ENCODE assay signal across 8 cellular contexts in the genomic region with DNA sequence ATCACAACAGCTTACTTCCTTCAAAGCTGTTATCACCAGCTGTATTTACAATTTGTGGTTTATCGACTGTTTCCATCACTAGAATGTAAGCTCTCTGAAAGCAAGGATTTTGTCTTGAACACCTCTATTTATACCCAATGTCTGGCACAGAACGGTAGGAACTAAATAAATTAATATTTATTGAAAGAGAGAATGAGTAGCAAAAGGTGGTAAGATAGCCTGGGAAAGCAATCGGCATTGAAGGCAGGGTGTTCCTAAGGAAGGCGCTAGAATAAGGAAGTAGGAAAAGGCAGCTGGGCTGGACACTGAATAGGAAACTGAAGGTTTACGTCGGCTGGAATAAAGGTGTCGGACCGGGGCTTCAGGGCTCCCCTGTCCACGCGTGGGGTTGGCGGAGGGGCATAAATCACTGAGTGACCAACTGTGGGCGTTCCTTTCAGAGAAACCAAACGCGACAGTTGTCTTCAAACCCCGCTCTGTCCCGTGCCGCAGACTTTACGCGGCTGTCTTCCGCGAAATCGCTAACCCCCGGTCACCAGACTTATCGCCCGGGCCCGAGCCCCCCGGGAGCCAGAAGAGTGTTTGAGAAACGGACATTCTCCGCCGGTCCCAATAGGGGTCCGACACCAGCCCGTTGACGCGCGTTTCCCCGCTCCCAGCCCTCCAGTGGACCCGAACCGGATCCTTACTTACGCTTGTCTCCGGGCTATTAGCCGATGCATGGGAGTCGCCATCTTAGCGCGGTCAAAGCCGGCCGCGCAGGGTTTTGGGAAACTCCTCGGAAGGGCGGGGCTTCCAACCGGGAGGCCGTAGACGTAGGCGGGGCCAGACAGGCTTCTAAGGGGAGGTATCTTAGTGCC. TPM values are rescaled to one million over a fixed set of nuclear protein-coding genes. Genes with fewer than 3 reads are reported as not detected.
DNase-seq lines count a peak whose midpoint lies in the region; ATAC-seq and TF ChIP-seq lines count a peak whose summit lies in the region.

TSS of gene ZCCHC10 (minus strand) at position 746 of the 860 bp plus-strand sequence. CDS start at position 734, 12 bp downstream.

- peaks cover 4 to 13% (median 11%) of the 10 kb centered on the region in 4 donors for H3K4me1 ChIP-seq in liver (ENCODE audit: control insufficient read depth in 4 of 4, insufficient read depth in 4 of 4, low read length in 3 of 4)

- H3K27ac ChIP-seq in liver (ENCODE audit: low read depth in 1 of 2, low read length in 2 of 2): peak within 1 kb of the TSS; percentile 96 to 97

- no peak for TF ChIP-seq CTCF in CD14-positive monocyte (IDR thresholded peaks at IDR 0.05)
- no peak for TF ChIP-seq CTCF in liver (IDR thresholded peaks at IDR 0.05; ENCODE audit: low read depth, low read length, missing input control)

- peaks cover 15% of the 10 kb centered on the region for H3K4me1 Mint-ChIP-seq in CD14-positive monocyte

- peaks cover 16 to 17% of the 10 kb centered on the region in 2 donors for H3K36me3 Mint-ChIP-seq in CD14-positive monocyte

- peak; percentile 89 for ATAC-seq in GM19438 (IDR thresholded peaks at IDR 0.05; ENCODE audit: low read depth, unreplicated experiment)
- ATAC-seq in HG03571 (IDR thresholded peaks at IDR 0.05; ENCODE audit: unreplicated experiment): peak; percentile 97

- under 1% methylated on average over 53 of the region's 53 CpGs for whole genome bisulfite sequencing in liver

- peak within 1 kb of the TSS; percentile 97 to 99 (median 98) for H3K27ac Mint-ChIP-seq in CD14-positive monocyte

- no peaks in the 10 kb centered on the region for H3K9me3 Mint-ChIP-seq in CD14-positive monocyte

- intact Hi-C loops in CD14-positive monocyte (cut with micrococcal nuclease): loop anchor here (2.0 to 5.0 kb wide), 3 partner anchors 25 to 64 kb away; partner anchors contain the start of gene AFF4 (in 2 of the 2)

- H3K4me3 ChIP-seq in liver (ENCODE audit: low read depth in 1 of 3, low read length in 3 of 3): peak within 1 kb of the TSS; percentile 86 to 99 (median 98)

- H3K27me3 Mint-ChIP-seq in CD14-positive monocyte (ENCODE audit: low read depth in 3 of 3): peaks cover 0 to 9% (median 2%) of the 10 kb centered on the region in 3 donors

- DNase-seq in CD14-positive monocyte (ENCODE audit: low spot score): peak; percentile 81
- DNase-seq in NCI-H82 (lab: John Stamatoyannopoulos, UW): peak; percentile 98
- DNase-seq in activated CD4-positive, alpha-beta T cell treated with anti-CD3 and anti-CD28 coated beads, Interleukin-2, amount 50 U/mL, for 48 hours: peak; percentile 93 to 96
- DNase-seq in dermis blood vessel endothelial cell: peak; percentile 96
- peak; percentile 92 for DNase-seq in stimulated activated CD4-positive, alpha-beta T cell treated with anti-CD3 and anti-CD28 coated beads, Interleukin-4, amount 100 ng/mL, for 1 hour

- H3K9me3 ChIP-seq in liver (ENCODE audit: control insufficient read depth in 4 of 4, low read length in 3 of 4): no peaks in the 10 kb centered on the region

- peak within 1 kb of the TSS; percentile 95 to 96 for H3K9ac ChIP-seq in liver (ENCODE audit: low read depth in 1 of 2, low read length in 2 of 2)

- H3K27me3 ChIP-seq in liver (ENCODE audit: control insufficient read depth in 4 of 4, insufficient read depth in 4 of 4, low read length in 3 of 4): no peaks in the 10 kb centered on the region

- peaks cover 0 to 2% (median 0%) of the 10 kb centered on the region in 4 donors for H3K36me3 ChIP-seq in liver (ENCODE audit: control insufficient read depth in 4 of 4, insufficient read depth in 3 of 4, low read depth in 1 of 4, low read length in 3 of 4)

- TF ChIP-seq RAD21 in liver (IDR thresholded peaks at IDR 0.05): peak; percentile 28 to 39

- H3K4me3 Mint-ChIP-seq in CD14-positive monocyte: peak within 1 kb of the TSS; percentile 92 to 96

TF ChIP-seq in liver, 16 proteins besides CTCF, POLR2A, EP300 and RAD21:
- peak; percentile 31 for TF ChIP-seq NR2F2 (IDR thresholded peaks at IDR 0.05)
- TF ChIP-seq, protein P1, sequence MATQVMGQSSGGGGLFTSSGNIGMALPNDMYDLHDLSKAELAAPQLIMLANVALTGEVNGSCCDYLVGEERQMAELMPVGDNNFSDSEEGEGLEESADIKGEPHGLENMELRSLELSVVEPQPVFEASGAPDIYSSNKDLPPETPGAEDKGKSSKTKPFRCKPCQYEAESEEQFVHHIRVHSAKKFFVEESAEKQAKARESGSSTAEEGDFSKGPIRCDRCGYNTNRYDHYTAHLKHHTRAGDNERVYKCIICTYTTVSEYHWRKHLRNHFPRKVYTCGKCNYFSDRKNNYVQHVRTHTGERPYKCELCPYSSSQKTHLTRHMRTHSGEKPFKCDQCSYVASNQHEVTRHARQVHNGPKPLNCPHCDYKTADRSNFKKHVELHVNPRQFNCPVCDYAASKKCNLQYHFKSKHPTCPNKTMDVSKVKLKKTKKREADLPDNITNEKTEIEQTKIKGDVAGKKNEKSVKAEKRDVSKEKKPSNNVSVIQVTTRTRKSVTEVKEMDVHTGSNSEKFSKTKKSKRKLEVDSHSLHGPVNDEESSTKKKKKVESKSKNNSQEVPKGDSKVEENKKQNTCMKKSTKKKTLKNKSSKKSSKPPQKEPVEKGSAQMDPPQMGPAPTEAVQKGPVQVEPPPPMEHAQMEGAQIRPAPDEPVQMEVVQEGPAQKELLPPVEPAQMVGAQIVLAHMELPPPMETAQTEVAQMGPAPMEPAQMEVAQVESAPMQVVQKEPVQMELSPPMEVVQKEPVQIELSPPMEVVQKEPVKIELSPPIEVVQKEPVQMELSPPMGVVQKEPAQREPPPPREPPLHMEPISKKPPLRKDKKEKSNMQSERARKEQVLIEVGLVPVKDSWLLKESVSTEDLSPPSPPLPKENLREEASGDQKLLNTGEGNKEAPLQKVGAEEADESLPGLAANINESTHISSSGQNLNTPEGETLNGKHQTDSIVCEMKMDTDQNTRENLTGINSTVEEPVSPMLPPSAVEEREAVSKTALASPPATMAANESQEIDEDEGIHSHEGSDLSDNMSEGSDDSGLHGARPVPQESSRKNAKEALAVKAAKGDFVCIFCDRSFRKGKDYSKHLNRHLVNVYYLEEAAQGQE (IDR thresholded peaks at IDR 0.05): peak; percentile 30
- TF ChIP-seq, protein P2, sequence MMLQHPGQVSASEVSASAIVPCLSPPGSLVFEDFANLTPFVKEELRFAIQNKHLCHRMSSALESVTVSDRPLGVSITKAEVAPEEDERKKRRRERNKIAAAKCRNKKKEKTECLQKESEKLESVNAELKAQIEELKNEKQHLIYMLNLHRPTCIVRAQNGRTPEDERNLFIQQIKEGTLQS (IDR thresholded peaks at IDR 0.05): no peak
- peak; percentile 53 for TF ChIP-seq TAF1 (conservative IDR thresholded peaks at IDR 0.05)
- TF ChIP-seq, protein P3, sequence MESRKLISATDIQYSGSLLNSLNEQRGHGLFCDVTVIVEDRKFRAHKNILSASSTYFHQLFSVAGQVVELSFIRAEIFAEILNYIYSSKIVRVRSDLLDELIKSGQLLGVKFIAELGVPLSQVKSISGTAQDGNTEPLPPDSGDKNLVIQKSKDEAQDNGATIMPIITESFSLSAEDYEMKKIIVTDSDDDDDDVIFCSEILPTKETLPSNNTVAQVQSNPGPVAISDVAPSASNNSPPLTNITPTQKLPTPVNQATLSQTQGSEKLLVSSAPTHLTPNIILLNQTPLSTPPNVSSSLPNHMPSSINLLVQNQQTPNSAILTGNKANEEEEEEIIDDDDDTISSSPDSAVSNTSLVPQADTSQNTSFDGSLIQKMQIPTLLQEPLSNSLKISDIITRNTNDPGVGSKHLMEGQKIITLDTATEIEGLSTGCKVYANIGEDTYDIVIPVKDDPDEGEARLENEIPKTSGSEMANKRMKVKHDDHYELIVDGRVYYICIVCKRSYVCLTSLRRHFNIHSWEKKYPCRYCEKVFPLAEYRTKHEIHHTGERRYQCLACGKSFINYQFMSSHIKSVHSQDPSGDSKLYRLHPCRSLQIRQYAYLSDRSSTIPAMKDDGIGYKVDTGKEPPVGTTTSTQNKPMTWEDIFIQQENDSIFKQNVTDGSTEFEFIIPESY (IDR thresholded peaks at IDR 0.05): peak; percentile 32
- TF ChIP-seq MAX (IDR thresholded peaks at IDR 0.05): peak; percentile 26
- TF ChIP-seq RXRA (IDR thresholded peaks at IDR 0.05): peak; percentile 47
- peak; percentile 27 to 35 for TF ChIP-seq HNF4A (conservative IDR thresholded peaks at IDR 0.05)
- no peak for TF ChIP-seq FOXA1 (IDR thresholded peaks at IDR 0.05)
- TF ChIP-seq HNF4G (IDR thresholded peaks at IDR 0.05): no peak
- TF ChIP-seq EGR1 (IDR thresholded peaks at IDR 0.05; ENCODE audit: low read depth in 2 of 2): no peak
- TF ChIP-seq FOXA2 (IDR thresholded peaks at IDR 0.05): no peak
- no peak for TF ChIP-seq JUND (IDR thresholded peaks at IDR 0.05)
- peak in 1 of 2 donors; percentile 14 for TF ChIP-seq GABPA (IDR thresholded peaks at IDR 0.05 in 1 of 2, conservative IDR thresholded peaks at IDR 0.05 in 1 of 2)
- peak; percentile 97 for TF ChIP-seq YY1 (IDR thresholded peaks at IDR 0.05)
- TF ChIP-seq SP1 (IDR thresholded peaks at IDR 0.05): no peak
TF ChIP-seq in liver: peak in this region for 9.

RNA-seq across cellular contexts. Expression of gene ZCCHC10, which starts in this region (rescaled TPM):
- polyA plus RNA-seq in CD14-positive monocyte (10 to 100 TPM; 45.3 to 52.7 TPM), liver (10 to 100 TPM; 11.1 to 24.2 TPM)
- total RNA-seq in dermis blood vessel endothelial cell (15.7 and 27.6 TPM in 2 replicates), liver (1 to 10 TPM; 5.1 to 8.5 TPM)

Comparison
In these comparisons a context has a peak if more than half of its experiments do, and no peak if none do; other contexts are left out.
1. Peak in every context shown above with its lines: DNase-seq, ATAC-seq, H3K4me3 ChIP-seq and H3K27ac ChIP-seq.